In the genomic region with DNA sequence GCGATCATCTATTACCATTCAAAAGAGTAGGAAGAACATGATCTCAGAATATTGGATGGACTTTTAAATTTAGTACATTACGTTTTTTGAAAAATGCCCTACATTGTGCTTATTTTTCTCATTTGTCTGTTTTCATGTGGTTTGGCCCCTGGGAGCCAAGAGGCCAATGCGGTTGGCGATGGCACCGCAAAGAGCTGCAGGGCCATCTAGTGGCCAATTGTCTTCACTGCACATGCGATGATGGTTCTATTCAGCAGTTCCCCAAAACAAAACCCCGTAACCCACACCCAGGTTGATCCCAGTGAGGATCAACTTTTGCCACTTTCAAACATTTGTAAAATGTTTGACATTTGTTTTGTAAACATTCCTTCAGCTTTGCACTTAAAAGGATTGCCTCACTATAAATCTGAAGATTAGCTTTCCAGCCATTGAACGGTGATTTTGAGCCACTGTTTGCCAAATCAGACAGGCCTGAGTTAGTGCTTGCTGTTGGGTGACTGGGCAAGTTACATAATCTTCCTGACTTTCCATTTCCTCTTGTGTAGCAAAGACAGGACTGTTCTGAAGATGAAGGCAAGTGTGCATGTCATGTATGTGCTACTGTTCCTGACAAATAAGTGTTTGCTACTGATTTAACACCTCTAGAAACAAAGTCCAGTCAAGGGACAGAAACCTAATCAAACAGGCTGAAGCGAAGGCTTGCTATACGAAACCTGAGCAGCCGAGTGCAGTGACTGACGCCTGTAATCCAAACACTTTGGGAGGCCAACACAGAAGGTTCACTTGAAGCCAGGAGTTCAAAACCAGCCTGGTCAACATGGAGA, we compare ENCODE assay signal across 1 cellular context.
TF ChIP-seq lines count a peak whose summit lies in the region.

No MANE protein-coding gene starts in this region.

TF ChIP-seq in K562, 482 proteins besides CTCF, POLR2A, EP300 and RAD21 (continued from another document and continues in another):
- no peak for TF ChIP-seq HDAC8 (tag; IDR thresholded peaks at IDR 0.05)
- no peak for TF ChIP-seq SRSF7 (optimal IDR thresholded peaks at IDR 0.05; ENCODE audit: low read depth, low read length)
- no peak for TF ChIP-seq EWSR1 (IDR thresholded peaks at IDR 0.05; ENCODE audit: borderline replicate concordance, low read depth, partially characterized antibody)
- peak; percentile 78; the same call in 1 of the 2 replicates for TF ChIP-seq ARID2 (IDR thresholded peaks at IDR 0.05)
- no peak for TF ChIP-seq PHF8 (IDR thresholded peaks at IDR 0.05; ENCODE audit: borderline replicate concordance, low read length)
- no peak for TF ChIP-seq ZNF175 (CRISPR knock-in tag; IDR thresholded peaks at IDR 0.05; ENCODE audit: low read depth)
- TF ChIP-seq DIDO1 (tag; IDR thresholded peaks at IDR 0.05; ENCODE audit: low read depth) = no peak
- no peak for TF ChIP-seq ZNF217 (CRISPR knock-in tag; IDR thresholded peaks at IDR 0.05)
- TF ChIP-seq RBBP5 (IDR thresholded peaks at IDR 0.05; ENCODE audit: borderline replicate concordance, insufficient read depth, low read length, poor library complexity, severe bottlenecking) = no peak
- TF ChIP-seq MYNN (IDR thresholded peaks at IDR 0.05) = no peak
- TF ChIP-seq MYNN (CRISPR knock-in tag; IDR thresholded peaks at IDR 0.05) = no peak
- TF ChIP-seq MAFG (tag; conservative IDR thresholded peaks at IDR 0.05) = no peak
- TF ChIP-seq, protein P1, sequence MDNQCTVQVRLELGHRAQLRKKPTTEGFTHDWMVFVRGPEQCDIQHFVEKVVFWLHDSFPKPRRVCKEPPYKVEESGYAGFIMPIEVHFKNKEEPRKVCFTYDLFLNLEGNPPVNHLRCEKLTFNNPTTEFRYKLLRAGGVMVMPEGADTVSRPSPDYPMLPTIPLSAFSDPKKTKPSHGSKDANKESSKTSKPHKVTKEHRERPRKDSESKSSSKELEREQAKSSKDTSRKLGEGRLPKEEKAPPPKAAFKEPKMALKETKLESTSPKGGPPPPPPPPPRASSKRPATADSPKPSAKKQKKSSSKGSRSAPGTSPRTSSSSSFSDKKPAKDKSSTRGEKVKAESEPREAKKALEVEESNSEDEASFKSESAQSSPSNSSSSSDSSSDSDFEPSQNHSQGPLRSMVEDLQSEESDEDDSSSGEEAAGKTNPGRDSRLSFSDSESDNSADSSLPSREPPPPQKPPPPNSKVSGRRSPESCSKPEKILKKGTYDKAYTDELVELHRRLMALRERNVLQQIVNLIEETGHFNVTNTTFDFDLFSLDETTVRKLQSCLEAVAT (IDR thresholded peaks at IDR 0.05) = peak in 1 of 2 experiments; percentile 60; a peak in 1 of 4 replicates
- 0 out of 2 replicates have a peak, but pooled peaks have one; percentile 15 for TF ChIP-seq CREM (IDR thresholded peaks at IDR 0.05; ENCODE audit: low read depth)
- TF ChIP-seq SMC3 (conservative IDR thresholded peaks at IDR 0.05; ENCODE audit: insufficient read depth, low read depth, low read length) = peak; percentile 92
- no peak for TF ChIP-seq ZNF197 (CRISPR knock-in tag; IDR thresholded peaks at IDR 0.05; ENCODE audit: low read depth)
- TF ChIP-seq PCBP2 (IDR thresholded peaks at IDR 0.05; ENCODE audit: low read depth, low read length, poor library complexity, severe bottlenecking) = no peak
- TF ChIP-seq PHB (CRISPR knock-in tag; IDR thresholded peaks at IDR 0.05) = no peak
- no peak for TF ChIP-seq POLR2B (IDR thresholded peaks at IDR 0.05; ENCODE audit: low read depth, partially characterized antibody)
- no peak for TF ChIP-seq MAFK (IDR thresholded peaks at IDR 0.05; ENCODE audit: low read length)
- no peak for TF ChIP-seq BRF1 (IDR thresholded peaks at IDR 0.05; ENCODE audit: borderline replicate concordance, extremely low read depth, insufficient read length)
- TF ChIP-seq, protein P2, sequence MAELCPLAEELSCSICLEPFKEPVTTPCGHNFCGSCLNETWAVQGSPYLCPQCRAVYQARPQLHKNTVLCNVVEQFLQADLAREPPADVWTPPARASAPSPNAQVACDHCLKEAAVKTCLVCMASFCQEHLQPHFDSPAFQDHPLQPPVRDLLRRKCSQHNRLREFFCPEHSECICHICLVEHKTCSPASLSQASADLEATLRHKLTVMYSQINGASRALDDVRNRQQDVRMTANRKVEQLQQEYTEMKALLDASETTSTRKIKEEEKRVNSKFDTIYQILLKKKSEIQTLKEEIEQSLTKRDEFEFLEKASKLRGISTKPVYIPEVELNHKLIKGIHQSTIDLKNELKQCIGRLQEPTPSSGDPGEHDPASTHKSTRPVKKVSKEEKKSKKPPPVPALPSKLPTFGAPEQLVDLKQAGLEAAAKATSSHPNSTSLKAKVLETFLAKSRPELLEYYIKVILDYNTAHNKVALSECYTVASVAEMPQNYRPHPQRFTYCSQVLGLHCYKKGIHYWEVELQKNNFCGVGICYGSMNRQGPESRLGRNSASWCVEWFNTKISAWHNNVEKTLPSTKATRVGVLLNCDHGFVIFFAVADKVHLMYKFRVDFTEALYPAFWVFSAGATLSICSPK (IDR thresholded peaks at IDR 0.05; ENCODE audit: borderline replicate concordance) = no peak
- TF ChIP-seq ETS2 (tag; IDR thresholded peaks at IDR 0.05; ENCODE audit: borderline replicate concordance, poor library complexity, severe bottlenecking) = no peak
- no peak for TF ChIP-seq ZNF445 (CRISPR knock-in tag; IDR thresholded peaks at IDR 0.05; ENCODE audit: low read depth)
- TF ChIP-seq, protein P3, sequence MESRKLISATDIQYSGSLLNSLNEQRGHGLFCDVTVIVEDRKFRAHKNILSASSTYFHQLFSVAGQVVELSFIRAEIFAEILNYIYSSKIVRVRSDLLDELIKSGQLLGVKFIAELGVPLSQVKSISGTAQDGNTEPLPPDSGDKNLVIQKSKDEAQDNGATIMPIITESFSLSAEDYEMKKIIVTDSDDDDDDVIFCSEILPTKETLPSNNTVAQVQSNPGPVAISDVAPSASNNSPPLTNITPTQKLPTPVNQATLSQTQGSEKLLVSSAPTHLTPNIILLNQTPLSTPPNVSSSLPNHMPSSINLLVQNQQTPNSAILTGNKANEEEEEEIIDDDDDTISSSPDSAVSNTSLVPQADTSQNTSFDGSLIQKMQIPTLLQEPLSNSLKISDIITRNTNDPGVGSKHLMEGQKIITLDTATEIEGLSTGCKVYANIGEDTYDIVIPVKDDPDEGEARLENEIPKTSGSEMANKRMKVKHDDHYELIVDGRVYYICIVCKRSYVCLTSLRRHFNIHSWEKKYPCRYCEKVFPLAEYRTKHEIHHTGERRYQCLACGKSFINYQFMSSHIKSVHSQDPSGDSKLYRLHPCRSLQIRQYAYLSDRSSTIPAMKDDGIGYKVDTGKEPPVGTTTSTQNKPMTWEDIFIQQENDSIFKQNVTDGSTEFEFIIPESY (CRISPR knock-in tag; IDR thresholded peaks at IDR 0.05) = 0 out of 2 replicates have a peak, but pooled peaks have one; percentile 14
- no peak for TF ChIP-seq PHTF2 (CRISPR knock-in tag; IDR thresholded peaks at IDR 0.05)
- TF ChIP-seq EZH2 (IDR thresholded peaks at IDR 0.05; ENCODE audit: borderline replicate concordance, low read depth, low read length) = no peak
- TF ChIP-seq RBFOX2 (IDR thresholded peaks at IDR 0.05; ENCODE audit: low read depth, low read length) = no peak
- 0 out of 2 replicates have a peak, but pooled peaks have one; percentile 44 for TF ChIP-seq KLF16 (IDR thresholded peaks at IDR 0.05)
- TF ChIP-seq, protein P4, sequence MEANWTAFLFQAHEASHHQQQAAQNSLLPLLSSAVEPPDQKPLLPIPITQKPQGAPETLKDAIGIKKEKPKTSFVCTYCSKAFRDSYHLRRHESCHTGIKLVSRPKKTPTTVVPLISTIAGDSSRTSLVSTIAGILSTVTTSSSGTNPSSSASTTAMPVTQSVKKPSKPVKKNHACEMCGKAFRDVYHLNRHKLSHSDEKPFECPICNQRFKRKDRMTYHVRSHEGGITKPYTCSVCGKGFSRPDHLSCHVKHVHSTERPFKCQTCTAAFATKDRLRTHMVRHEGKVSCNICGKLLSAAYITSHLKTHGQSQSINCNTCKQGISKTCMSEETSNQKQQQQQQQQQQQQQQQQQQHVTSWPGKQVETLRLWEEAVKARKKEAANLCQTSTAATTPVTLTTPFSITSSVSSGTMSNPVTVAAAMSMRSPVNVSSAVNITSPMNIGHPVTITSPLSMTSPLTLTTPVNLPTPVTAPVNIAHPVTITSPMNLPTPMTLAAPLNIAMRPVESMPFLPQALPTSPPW (CRISPR knock-in tag; IDR thresholded peaks at IDR 0.05) = no peak
- TF ChIP-seq, protein P5, sequence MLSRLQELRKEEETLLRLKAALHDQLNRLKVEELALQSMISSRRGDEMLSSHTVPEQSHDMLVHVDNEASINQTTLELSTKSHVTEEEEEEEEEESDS (CRISPR knock-in tag; IDR thresholded peaks at IDR 0.05) = no peak
- TF ChIP-seq, protein P6, sequence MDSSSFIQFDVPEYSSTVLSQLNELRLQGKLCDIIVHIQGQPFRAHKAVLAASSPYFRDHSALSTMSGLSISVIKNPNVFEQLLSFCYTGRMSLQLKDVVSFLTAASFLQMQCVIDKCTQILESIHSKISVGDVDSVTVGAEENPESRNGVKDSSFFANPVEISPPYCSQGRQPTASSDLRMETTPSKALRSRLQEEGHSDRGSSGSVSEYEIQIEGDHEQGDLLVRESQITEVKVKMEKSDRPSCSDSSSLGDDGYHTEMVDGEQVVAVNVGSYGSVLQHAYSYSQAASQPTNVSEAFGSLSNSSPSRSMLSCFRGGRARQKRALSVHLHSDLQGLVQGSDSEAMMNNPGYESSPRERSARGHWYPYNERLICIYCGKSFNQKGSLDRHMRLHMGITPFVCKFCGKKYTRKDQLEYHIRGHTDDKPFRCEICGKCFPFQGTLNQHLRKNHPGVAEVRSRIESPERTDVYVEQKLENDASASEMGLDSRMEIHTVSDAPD (CRISPR knock-in tag; IDR thresholded peaks at IDR 0.05) = no peak
- TF ChIP-seq HMG20A (CRISPR knock-in tag; conservative IDR thresholded peaks at IDR 0.05) = no peak
- no peak for TF ChIP-seq CREBBP (IDR thresholded peaks at IDR 0.05; ENCODE audit: low read depth, low read length)
- no peak for TF ChIP-seq TEAD1 (CRISPR knock-in tag; IDR thresholded peaks at IDR 0.05)
- TF ChIP-seq, protein P7, sequence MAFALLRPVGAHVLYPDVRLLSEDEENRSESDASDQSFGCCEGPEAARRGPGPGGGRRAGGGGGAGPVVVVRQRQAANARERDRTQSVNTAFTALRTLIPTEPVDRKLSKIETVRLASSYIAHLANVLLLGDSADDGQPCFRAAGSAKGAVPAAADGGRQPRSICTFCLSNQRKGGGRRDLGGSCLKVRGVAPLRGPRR (CRISPR knock-in tag; IDR thresholded peaks at IDR 0.05) = no peak
- TF ChIP-seq, protein P8, sequence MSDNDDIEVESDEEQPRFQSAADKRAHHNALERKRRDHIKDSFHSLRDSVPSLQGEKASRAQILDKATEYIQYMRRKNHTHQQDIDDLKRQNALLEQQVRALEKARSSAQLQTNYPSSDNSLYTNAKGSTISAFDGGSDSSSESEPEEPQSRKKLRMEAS (CRISPR knock-in tag; IDR thresholded peaks at IDR 0.05) = no peak
- no peak for TF ChIP-seq RBM34 (IDR thresholded peaks at IDR 0.05; ENCODE audit: borderline replicate concordance, insufficient read depth, low read length)
- TF ChIP-seq ZC3H8 (IDR thresholded peaks at IDR 0.05) = no peak
- TF ChIP-seq, protein P9, sequence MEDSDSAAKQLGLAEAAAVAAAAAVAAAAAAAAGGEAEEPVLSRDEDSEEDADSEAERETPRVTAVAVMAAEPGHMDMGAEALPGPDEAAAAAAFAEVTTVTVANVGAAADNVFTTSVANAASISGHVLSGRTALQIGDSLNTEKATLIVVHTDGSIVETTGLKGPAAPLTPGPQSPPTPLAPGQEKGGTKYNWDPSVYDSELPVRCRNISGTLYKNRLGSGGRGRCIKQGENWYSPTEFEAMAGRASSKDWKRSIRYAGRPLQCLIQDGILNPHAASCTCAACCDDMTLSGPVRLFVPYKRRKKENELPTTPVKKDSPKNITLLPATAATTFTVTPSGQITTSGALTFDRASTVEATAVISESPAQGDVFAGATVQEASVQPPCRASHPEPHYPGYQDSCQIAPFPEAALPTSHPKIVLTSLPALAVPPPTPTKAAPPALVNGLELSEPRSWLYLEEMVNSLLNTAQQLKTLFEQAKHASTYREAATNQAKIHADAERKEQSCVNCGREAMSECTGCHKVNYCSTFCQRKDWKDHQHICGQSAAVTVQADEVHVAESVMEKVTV (CRISPR knock-in tag; IDR thresholded peaks at IDR 0.05) = peak; percentile 86
- TF ChIP-seq ZNF133 (CRISPR knock-in tag; IDR thresholded peaks at IDR 0.05) = no peak
- TF ChIP-seq HEY1 (CRISPR knock-in tag; IDR thresholded peaks at IDR 0.05; ENCODE audit: borderline replicate concordance) = no peak
- no peak for TF ChIP-seq FOXA1 (IDR thresholded peaks at IDR 0.05; ENCODE audit: borderline replicate concordance)
- peak; percentile 68; the same call in 1 of the 2 replicates for TF ChIP-seq STAG1 (CRISPR knock-in tag; IDR thresholded peaks at IDR 0.05; ENCODE audit: borderline replicate concordance)
- no peak for TF ChIP-seq BHLHE40 (IDR thresholded peaks at IDR 0.05; ENCODE audit: low read length)
- TF ChIP-seq, protein P10, sequence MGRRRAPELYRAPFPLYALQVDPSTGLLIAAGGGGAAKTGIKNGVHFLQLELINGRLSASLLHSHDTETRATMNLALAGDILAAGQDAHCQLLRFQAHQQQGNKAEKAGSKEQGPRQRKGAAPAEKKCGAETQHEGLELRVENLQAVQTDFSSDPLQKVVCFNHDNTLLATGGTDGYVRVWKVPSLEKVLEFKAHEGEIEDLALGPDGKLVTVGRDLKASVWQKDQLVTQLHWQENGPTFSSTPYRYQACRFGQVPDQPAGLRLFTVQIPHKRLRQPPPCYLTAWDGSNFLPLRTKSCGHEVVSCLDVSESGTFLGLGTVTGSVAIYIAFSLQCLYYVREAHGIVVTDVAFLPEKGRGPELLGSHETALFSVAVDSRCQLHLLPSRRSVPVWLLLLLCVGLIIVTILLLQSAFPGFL (CRISPR knock-in tag; IDR thresholded peaks at IDR 0.05) = no peak
- TF ChIP-seq MCM3 (IDR thresholded peaks at IDR 0.05) = no peak
- TF ChIP-seq SREBF1 (IDR thresholded peaks at IDR 0.05; ENCODE audit: borderline replicate concordance, low read depth, low read length) = no peak
- no peak for TF ChIP-seq HDGF (IDR thresholded peaks at IDR 0.05)
- TF ChIP-seq ZNF24 (IDR thresholded peaks at IDR 0.05) = no peak
- TF ChIP-seq, protein P11, sequence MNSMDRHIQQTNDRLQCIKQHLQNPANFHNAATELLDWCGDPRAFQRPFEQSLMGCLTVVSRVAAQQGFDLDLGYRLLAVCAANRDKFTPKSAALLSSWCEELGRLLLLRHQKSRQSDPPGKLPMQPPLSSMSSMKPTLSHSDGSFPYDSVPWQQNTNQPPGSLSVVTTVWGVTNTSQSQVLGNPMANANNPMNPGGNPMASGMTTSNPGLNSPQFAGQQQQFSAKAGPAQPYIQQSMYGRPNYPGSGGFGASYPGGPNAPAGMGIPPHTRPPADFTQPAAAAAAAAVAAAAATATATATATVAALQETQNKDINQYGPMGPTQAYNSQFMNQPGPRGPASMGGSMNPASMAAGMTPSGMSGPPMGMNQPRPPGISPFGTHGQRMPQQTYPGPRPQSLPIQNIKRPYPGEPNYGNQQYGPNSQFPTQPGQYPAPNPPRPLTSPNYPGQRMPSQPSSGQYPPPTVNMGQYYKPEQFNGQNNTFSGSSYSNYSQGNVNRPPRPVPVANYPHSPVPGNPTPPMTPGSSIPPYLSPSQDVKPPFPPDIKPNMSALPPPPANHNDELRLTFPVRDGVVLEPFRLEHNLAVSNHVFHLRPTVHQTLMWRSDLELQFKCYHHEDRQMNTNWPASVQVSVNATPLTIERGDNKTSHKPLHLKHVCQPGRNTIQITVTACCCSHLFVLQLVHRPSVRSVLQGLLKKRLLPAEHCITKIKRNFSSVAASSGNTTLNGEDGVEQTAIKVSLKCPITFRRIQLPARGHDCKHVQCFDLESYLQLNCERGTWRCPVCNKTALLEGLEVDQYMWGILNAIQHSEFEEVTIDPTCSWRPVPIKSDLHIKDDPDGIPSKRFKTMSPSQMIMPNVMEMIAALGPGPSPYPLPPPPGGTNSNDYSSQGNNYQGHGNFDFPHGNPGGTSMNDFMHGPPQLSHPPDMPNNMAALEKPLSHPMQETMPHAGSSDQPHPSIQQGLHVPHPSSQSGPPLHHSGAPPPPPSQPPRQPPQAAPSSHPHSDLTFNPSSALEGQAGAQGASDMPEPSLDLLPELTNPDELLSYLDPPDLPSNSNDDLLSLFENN (IDR thresholded peaks at IDR 0.05; ENCODE audit: low read depth in 2 of 2, low read length in 2 of 2) = no peak
